In the genomic region with DNA sequence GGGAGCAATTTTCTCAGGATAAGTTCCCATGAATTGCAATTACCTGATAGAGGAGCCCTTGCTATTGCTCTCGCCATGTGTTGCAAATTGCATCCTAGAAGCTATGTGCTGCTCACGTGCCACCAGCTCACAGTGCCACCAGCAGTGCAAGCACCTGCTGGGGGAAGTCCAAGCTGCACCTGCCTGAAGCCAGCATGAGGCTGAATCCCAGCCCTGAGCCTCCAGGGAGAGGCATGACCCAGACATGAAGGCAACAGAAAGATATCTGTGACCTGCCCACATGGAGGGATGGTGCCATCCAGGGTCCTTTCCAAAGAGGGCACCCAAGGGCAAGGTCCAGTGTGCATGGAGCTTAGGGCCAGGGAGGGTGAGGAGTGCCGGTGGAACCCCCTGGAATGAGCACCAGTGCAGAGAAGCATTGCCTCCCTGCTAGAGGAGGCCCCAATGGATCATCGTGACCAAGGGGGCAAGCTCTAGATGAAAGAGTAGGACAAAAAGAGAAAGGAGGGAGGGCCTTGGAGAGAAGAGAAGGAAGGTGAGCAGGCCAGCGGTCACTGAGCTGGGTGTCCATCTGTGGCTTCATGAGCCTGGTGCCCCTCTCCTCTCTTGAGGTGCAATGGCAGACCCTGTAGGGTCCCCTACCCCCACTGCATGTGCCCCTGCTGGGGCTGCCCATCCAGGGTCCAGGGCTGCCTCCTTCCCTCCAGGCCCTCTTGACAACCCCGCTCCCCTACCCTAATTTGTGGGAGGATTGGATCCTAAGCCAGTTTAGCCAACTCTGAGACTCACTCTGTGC, we compare ENCODE assay signal across 21 cellular contexts.
A peak's percentile ranks its signal among the peaks of the same experiment; 100 is the strongest.
DNase-seq lines count a peak whose midpoint lies in the region; ATAC-seq and TF ChIP-seq lines count a peak whose summit lies in the region.
"Had no signal": no experiment of that assay in that cellular context is flagged by ENCODE, and none has a peak within 500 bp of the region (broad histone marks: within the 10 kb centered on the region; RNA-seq: fewer than 3 reads in every experiment).

No MANE protein-coding gene starts in this region.

- ATAC-seq in HG03432 (IDR thresholded peaks at IDR 0.05; ENCODE audit: unreplicated experiment): no peak
- no peak for ATAC-seq in HG03135 (IDR thresholded peaks at IDR 0.05; ENCODE audit: unreplicated experiment)
- ATAC-seq: GM12878 had no signal

- no peak overlapping the region for H3K4me3 ChIP-seq in WERI-Rb-1 (ENCODE audit: low read depth, low read length)
- H3K4me3 ChIP-seq: GM12878 had no signal

- H3K9me3 ChIP-seq in WERI-Rb-1 (ENCODE audit: severe bottlenecking): no peaks in the 10 kb centered on the region

- DNase-seq in DMS153 (lab: John Stamatoyannopoulos, UW): peak; percentile 7
- no peak for DNase-seq in DMS153 treated with DMSO at 0.1 percent for 48 hours (lab: John Stamatoyannopoulos, UW; ENCODE audit: unreplicated experiment)
- DNase-seq in NCI-H1417 (lab: John Stamatoyannopoulos, UW): peak; percentile 20 to 92 (median 80)
- peak; percentile 72 for DNase-seq in NCI-H748 treated with DMSO at 0.1 percent for 48 hours (lab: John Stamatoyannopoulos, UW)
- DNase-seq in ecto neural progenitor cell (ENCODE audit: low spot score): peak; percentile 23
- no peak for DNase-seq in WERI-Rb-1
- DNase-seq: activated CD4-positive, alpha-beta memory T cell treated with anti-CD3 and anti-CD28 coated beads for 36 hours; activated CD8-positive, alpha-beta memory T cell treated with anti-CD3 and anti-CD28 coated beads, Interleukin-2, amount 50 U/mL, for 48 hours; activated gamma-delta T cell; DND-41; effector CD4-positive, alpha-beta T cell; erythroblast; NCI-H1436 treated with DMSO at 0.1 percent for 48 hours; NCI-H446 treated with DMSO at 0.1 percent for 48 hours; SW 1271; T1000 had no signal

- TF ChIP-seq CTCF in WERI-Rb-1 (IDR thresholded peaks at IDR 0.05; ENCODE audit: low read depth, low read length): no peak

- H3K27me3 ChIP-seq in WERI-Rb-1 (ENCODE audit: insufficient read depth, low read depth, severe bottlenecking): no peaks in the 10 kb centered on the region

- H3K27ac ChIP-seq in WERI-Rb-1: no peak overlapping the region
- H3K27ac ChIP-seq: 22Rv1, KMS-11 had no signal

- no peaks in the 10 kb centered on the region for H3K36me3 ChIP-seq in WERI-Rb-1

Comparison
In these comparisons a context has a peak if more than half of its experiments do, and no peak if none do; other contexts are left out.
1. DNase-seq: peak in DMS153 (single experiment), NCI-H1417 (3 of 3), NCI-H748 treated with DMSO at 0.1 percent for 48 hours (single experiment) and ecto neural progenitor cell (single experiment); none in DMS153 treated with DMSO at 0.1 percent for 48 hours (single experiment) and WERI-Rb-1 (single experiment).